In the genomic region with DNA sequence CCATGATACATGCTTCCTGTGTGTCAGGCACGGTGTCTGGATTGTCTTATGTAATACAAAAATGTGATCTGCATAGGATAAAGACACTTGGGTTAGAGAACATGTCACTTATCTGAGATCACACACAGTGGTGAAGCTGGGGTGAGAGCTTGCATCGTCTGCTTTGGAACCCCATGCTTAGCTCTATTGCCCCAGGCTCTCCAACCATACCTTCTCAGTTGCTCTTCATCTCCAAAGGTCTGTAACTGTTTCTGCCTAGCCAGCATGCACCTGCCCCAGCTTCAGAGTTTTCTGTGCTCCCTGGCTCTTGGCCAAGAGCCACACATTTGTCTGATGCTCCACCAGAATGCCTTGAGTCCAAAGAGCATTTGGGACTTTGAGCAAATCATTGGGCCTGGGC, we compare ENCODE assay signal across 22 cellular contexts.
DNase-seq lines count a peak whose midpoint lies in the region; ATAC-seq and TF ChIP-seq lines count a peak whose summit lies in the region.
"Had no signal": no experiment of that assay in that cellular context is flagged by ENCODE, and none has a peak within 500 bp of the region (broad histone marks: within the 10 kb centered on the region; RNA-seq: fewer than 3 reads in every experiment).

No MANE protein-coding gene starts in this region.

- no peaks in the 10 kb centered on the region for H3K36me3 ChIP-seq in esophagus squamous epithelium
- H3K36me3 ChIP-seq: heart left ventricle, thoracic aorta had no signal

- TF ChIP-seq CTCF in esophagus squamous epithelium (IDR thresholded peaks at IDR 0.05): no peak

- intact Hi-C loops in esophagus squamous epithelium (cut with DNase I): no loop called here

- H3K27me3 ChIP-seq in esophagus squamous epithelium: no peaks in the 10 kb centered on the region
- H3K27me3 ChIP-seq: heart left ventricle had no signal

- H3K27ac ChIP-seq in epithelial cell of prostate (no peak overlapping the region), esophagus squamous epithelium (no peak overlapping the region)
- H3K27ac ChIP-seq: heart left ventricle, KMS-11, SK-N-MC, thoracic aorta had no signal

- TF ChIP-seq POLR2A in esophagus squamous epithelium (IDR thresholded peaks at IDR 0.05): no peak

- 22 to 50% methylated on average over 2 of the region's 2 CpGs for whole genome bisulfite sequencing in esophagus squamous epithelium, 2 donors

- ATAC-seq in HG03280 (IDR thresholded peaks at IDR 0.05; ENCODE audit: unreplicated experiment): no peak
- ATAC-seq in GM21786 (IDR thresholded peaks at IDR 0.05; ENCODE audit: unreplicated experiment): no peak
- ATAC-seq: Panc1; right cardiac atrium; stimulated activated effector memory CD8-positive, alpha-beta T cell treated with anti-CD3 and anti-CD28 coated beads, Interleukin-12 subunit alpha, Interleukin-12 subunit beta, amount 100 ng/mL, for 72 hours; WTC11 had no signal

- no peak overlapping the region for H3K4me3 ChIP-seq in esophagus squamous epithelium
- H3K4me3 ChIP-seq: heart left ventricle, SK-N-MC, thoracic aorta had no signal

- DNase-seq in DMS53 (lab: John Stamatoyannopoulos, UW) (peak; percentile 63), NCI-H1092 (lab: John Stamatoyannopoulos, UW) (peak; percentile 49), NCI-H510A (lab: John Stamatoyannopoulos, UW) (peak; percentile 41), epithelial cell of prostate (ENCODE audit: low read depth, low spot score) (peak; percentile 33), esophagus squamous epithelium (lab: John Stamatoyannopoulos, UW) (no peak)
- DNase-seq: activated CD4-positive, alpha-beta memory T cell treated with anti-CD3 and anti-CD28 coated beads, Interleukin-2, amount 10 ng/mL, durations not matched to agents 7 days and 5 days; CD4-positive, alpha-beta memory T cell; heart left ventricle; HFFc6; NCI-H1048; NCI-H526 treated with DMSO at 0.1 percent for 48 hours; nucleus accumbens; right cardiac atrium; stimulated activated CD4-positive, alpha-beta T cell treated with anti-CD3 and anti-CD28 coated beads, Interleukin-15, amount 100 ng/mL, for 24 hours had no signal

- no peaks in the 10 kb centered on the region for H3K4me1 ChIP-seq in esophagus squamous epithelium

- no peaks in the 10 kb centered on the region for H3K9me3 ChIP-seq in esophagus squamous epithelium
- H3K9me3 ChIP-seq: heart left ventricle, thoracic aorta had no signal
